Comparison of ENCODE assay signal across 8 cellular contexts in the genomic region with DNA sequence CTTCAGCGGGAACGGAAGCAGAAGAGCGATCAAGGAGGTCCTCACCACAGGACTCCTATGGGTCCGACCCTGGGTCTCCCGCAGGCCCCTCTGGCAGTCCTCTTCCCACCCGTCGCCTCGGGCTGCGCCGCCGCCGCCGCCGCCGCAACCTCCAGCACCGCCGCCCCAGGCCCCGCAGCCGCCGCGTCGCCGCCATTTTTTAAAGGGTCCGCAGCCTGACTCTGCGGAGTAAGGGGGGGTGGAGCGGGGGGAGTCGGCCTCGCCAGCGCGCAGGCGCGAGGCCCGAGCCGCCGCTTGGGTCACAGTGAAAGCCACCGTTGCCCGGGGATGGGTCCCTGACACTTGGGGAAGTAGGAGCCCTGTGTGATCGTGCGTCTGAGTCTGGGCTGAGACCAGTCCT.
A peak's percentile ranks its signal among the peaks of the same experiment; 100 is the strongest.
DNase-seq lines count a peak whose midpoint lies in the region; ATAC-seq and TF ChIP-seq lines count a peak whose summit lies in the region.
"Not testable (repeated sequence)": the region's sequence is repeated elsewhere in the genome, so short reads cannot be mapped to it uniquely, and the experiment has no call there.

No MANE protein-coding gene starts in this region.

- H3K4me3 Mint-ChIP-seq in activated T-cell treated with anti-CD3 and anti-CD28 coated beads, Interleukin-2, amount 50 U/mL, for 4 hours, result peak overlapping the region; percentile 42
- H3K4me3 Mint-ChIP-seq in activated naive CD8-positive, alpha-beta T cell treated with anti-CD3 and anti-CD28 coated beads, Interleukin-2, amount 50 U/mL, for 24 hours, result peak overlapping the region; percentile 40

- not testable (repeated sequence) for TF ChIP-seq CTCF in BE2C (IDR thresholded peaks at IDR 0.05; ENCODE audit: low read depth, low read length); esophagus muscularis mucosa (IDR thresholded peaks at IDR 0.05); right atrium auricular region (IDR thresholded peaks at IDR 0.05); lower lobe of right lung (IDR thresholded peaks at IDR 0.05)

- ATAC-seq in activated T-cell treated with anti-CD3 and anti-CD28 coated beads, Interleukin-2, amount 50 U/mL, for 4 hours; activated naive CD8-positive, alpha-beta T cell treated with anti-CD3 and anti-CD28 coated beads, Interleukin-2, amount 50 U/mL, for 24 hours; lower lobe of right lung: not testable (repeated sequence)

- H3K27ac Mint-ChIP-seq in activated naive CD8-positive, alpha-beta T cell treated with anti-CD3 and anti-CD28 coated beads, Interleukin-2, amount 50 U/mL, for 24 hours, result not testable (repeated sequence)

- peak overlapping the region in 1 of 4 donors; percentile 36 for H3K27ac ChIP-seq in esophagus muscularis mucosa (replicated peaks in 1 of 4)
- H3K27ac ChIP-seq in right atrium auricular region, lower lobe of right lung: not testable (repeated sequence)

- TF ChIP-seq EP300 in esophagus muscularis mucosa (IDR thresholded peaks at IDR 0.05), result not testable (repeated sequence)

- not testable (repeated sequence) for H3K36me3 ChIP-seq in BE2C, esophagus muscularis mucosa, right atrium auricular region, lower lobe of right lung

- not testable (repeated sequence) for H3K27me3 ChIP-seq in BE2C; esophagus muscularis mucosa; right atrium auricular region; lower lobe of right lung (ENCODE audit: low read depth)

- not testable (repeated sequence) for H3K4me1 ChIP-seq in BE2C, esophagus muscularis mucosa, right atrium auricular region, lower lobe of right lung

- not testable (repeated sequence) for H3K9me3 ChIP-seq in BE2C, esophagus muscularis mucosa, right atrium auricular region, lower lobe of right lung

- 68% methylated on average over 24 of the region's 39 CpGs for WGBS in esophagus muscularis mucosa

- intact Hi-C loops in esophagus muscularis mucosa (cut with DNase I); lower lobe of right lung (cut with DNase I): not testable (repeated sequence)

- TF ChIP-seq POLR2A in esophagus muscularis mucosa (IDR thresholded peaks at IDR 0.05; ENCODE audit: low read depth), result not testable (repeated sequence)

- not testable (repeated sequence) for H3K27me3 Mint-ChIP-seq in activated T-cell treated with anti-CD3 and anti-CD28 coated beads, Interleukin-2, amount 50 U/mL, for 4 hours (ENCODE audit: low read depth); activated naive CD8-positive, alpha-beta T cell treated with anti-CD3 and anti-CD28 coated beads, Interleukin-2, amount 50 U/mL, for 24 hours

- H3K4me1 Mint-ChIP-seq in activated T-cell treated with anti-CD3 and anti-CD28 coated beads, Interleukin-2, amount 50 U/mL, for 4 hours (ENCODE audit: low read depth); activated naive CD8-positive, alpha-beta T cell treated with anti-CD3 and anti-CD28 coated beads, Interleukin-2, amount 50 U/mL, for 24 hours: not testable (repeated sequence)

- H3K9me3 Mint-ChIP-seq in activated T-cell treated with anti-CD3 and anti-CD28 coated beads, Interleukin-2, amount 50 U/mL, for 4 hours; activated naive CD8-positive, alpha-beta T cell treated with anti-CD3 and anti-CD28 coated beads, Interleukin-2, amount 50 U/mL, for 24 hours: not testable (repeated sequence)

- H3K4me3 ChIP-seq in BE2C (ENCODE audit: low read depth, low read length), result not testable (repeated sequence)
- peak overlapping the region in 3 of 4 donors; percentile 40 to 59 (median 47) for H3K4me3 ChIP-seq in esophagus muscularis mucosa
- peak overlapping the region; percentile 41 for H3K4me3 ChIP-seq in right atrium auricular region
- peak overlapping the region; percentile 30 for H3K4me3 ChIP-seq in lower lobe of right lung

- not testable (repeated sequence) for H3K36me3 Mint-ChIP-seq in activated T-cell treated with anti-CD3 and anti-CD28 coated beads, Interleukin-2, amount 50 U/mL, for 4 hours (ENCODE audit: insufficient read depth); activated naive CD8-positive, alpha-beta T cell treated with anti-CD3 and anti-CD28 coated beads, Interleukin-2, amount 50 U/mL, for 24 hours (ENCODE audit: low read depth)

- peak; percentile 26 for DNase-seq in BE2C
- peak; percentile 30 for DNase-seq in activated CD4-positive, CD25-positive, alpha-beta regulatory T cell treated with anti-CD3 and anti-CD28 coated beads, Interleukin-2, amount 50 U/mL, for 72 hours
- not testable (repeated sequence) for DNase-seq in activated T-cell treated with anti-CD3 and anti-CD28 coated beads, Interleukin-2, amount 50 U/mL, for 4 hours; activated naive CD8-positive, alpha-beta T cell treated with anti-CD3 and anti-CD28 coated beads, Interleukin-2, amount 50 U/mL, for 24 hours; esophagus muscularis mucosa (ENCODE audit: extremely low spot score); right atrium auricular region (ENCODE audit: low spot score); lower lobe of right lung
- DNase-seq in stimulated activated CD4-positive, alpha-beta T cell treated with anti-CD3 and anti-CD28 coated beads, Interleukin-4, amount 100 ng/mL, for 1 hour, result peak; percentile 3
